1 cellular context compared by ENCODE assay signal in the genomic region with DNA sequence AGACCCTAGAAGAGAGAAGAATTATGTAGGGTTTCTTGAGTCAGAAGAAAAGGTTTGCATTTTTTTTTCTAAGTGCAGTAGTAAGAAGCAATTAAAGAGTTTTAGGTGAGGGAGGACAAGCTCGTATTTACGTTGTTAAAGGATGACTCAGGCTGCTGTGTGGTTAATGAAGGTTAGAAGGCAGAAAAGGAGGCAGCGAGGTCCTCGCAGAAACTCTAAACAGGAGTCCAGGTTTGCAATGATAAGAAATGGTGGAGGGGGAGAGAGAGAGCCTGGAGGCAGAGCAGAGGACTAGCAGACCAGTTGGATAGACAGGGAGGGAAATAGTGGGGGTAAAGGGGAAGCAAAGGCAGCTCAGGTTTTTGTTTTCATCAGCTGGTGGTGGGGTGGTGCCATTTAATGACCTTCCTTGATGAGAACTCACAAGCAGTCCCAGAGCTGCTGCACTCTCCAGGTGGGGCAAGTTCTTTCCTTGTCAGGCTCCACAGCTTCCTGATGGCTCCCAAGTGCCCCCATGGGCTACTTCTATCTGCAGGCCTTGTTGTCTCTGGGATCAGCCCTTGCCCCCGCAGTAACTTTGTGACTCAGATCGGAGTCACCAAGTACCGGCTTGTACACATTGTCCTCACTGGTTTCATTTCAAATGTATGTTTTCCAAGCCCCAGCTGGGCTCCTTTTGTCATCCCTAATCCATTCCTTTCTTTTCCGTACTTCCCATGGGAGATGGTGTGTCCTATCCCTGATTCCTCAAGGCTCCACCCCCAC.
TF ChIP-seq lines count a peak whose summit lies in the region.

No MANE protein-coding gene starts in this region.

TF ChIP-seq in HCT116, 20 proteins besides CTCF, POLR2A, EP300 and RAD21 (continued from another document):
- TF ChIP-seq ZBTB33 (IDR thresholded peaks at IDR 0.05; ENCODE audit: extremely low read depth, insufficient replicate concordance, low read length) (peak; percentile 67), POLR2AphosphoS5 (IDR thresholded peaks at IDR 0.05; ENCODE audit: low read depth, low read length) (peak; percentile 51), ZNF274 (IDR thresholded peaks at IDR 0.05; ENCODE audit: low read depth, low read length) (no peak), JUND (IDR thresholded peaks at IDR 0.05) (peak; percentile 93), MAX (IDR thresholded peaks at IDR 0.05) (peak; percentile 64; the same call in 1 of the 2 replicates), SRF (IDR thresholded peaks at IDR 0.05; ENCODE audit: low read depth) (peak; percentile 71; the same call in 1 of the 2 replicates), ELF1 (IDR thresholded peaks at IDR 0.05; ENCODE audit: borderline replicate concordance, low read depth) (no peak), CEBPB (IDR thresholded peaks at IDR 0.05; ENCODE audit: low read depth) (peak; percentile 35), EZH2phosphoT487 (IDR thresholded peaks at IDR 0.05; ENCODE audit: borderline replicate concordance) (no peak)
- TF ChIP-seq, protein P1, sequence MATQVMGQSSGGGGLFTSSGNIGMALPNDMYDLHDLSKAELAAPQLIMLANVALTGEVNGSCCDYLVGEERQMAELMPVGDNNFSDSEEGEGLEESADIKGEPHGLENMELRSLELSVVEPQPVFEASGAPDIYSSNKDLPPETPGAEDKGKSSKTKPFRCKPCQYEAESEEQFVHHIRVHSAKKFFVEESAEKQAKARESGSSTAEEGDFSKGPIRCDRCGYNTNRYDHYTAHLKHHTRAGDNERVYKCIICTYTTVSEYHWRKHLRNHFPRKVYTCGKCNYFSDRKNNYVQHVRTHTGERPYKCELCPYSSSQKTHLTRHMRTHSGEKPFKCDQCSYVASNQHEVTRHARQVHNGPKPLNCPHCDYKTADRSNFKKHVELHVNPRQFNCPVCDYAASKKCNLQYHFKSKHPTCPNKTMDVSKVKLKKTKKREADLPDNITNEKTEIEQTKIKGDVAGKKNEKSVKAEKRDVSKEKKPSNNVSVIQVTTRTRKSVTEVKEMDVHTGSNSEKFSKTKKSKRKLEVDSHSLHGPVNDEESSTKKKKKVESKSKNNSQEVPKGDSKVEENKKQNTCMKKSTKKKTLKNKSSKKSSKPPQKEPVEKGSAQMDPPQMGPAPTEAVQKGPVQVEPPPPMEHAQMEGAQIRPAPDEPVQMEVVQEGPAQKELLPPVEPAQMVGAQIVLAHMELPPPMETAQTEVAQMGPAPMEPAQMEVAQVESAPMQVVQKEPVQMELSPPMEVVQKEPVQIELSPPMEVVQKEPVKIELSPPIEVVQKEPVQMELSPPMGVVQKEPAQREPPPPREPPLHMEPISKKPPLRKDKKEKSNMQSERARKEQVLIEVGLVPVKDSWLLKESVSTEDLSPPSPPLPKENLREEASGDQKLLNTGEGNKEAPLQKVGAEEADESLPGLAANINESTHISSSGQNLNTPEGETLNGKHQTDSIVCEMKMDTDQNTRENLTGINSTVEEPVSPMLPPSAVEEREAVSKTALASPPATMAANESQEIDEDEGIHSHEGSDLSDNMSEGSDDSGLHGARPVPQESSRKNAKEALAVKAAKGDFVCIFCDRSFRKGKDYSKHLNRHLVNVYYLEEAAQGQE (IDR thresholded peaks at IDR 0.05; ENCODE audit: low read depth), result no peak
